In genomic region chr10:34479520-34480179, GRCh38 we compare ENCODE assay signal across 1 cellular context.
A peak's percentile ranks its signal among the peaks of the same experiment; 100 is the strongest.
TF ChIP-seq lines count a peak whose summit lies in the region.

No MANE protein-coding gene starts in this region.

TF ChIP-seq in HepG2, 621 proteins besides CTCF, POLR2A, EP300 and RAD21 (continued from another document):
- TF ChIP-seq AHDC1 (CRISPR knock-in tag; IDR thresholded peaks at IDR 0.05; ENCODE audit: borderline replicate concordance) (no peak), TP53 (CRISPR knock-in tag; conservative IDR thresholded peaks at IDR 0.05) (no peak), ZNF549 (CRISPR knock-in tag; IDR thresholded peaks at IDR 0.05) (no peak), E2F1 (CRISPR knock-in tag; IDR thresholded peaks at IDR 0.05) (no peak), KAT2B (IDR thresholded peaks at IDR 0.05; ENCODE audit: borderline replicate concordance, low read depth, low read length) (no peak), ZNF317 (CRISPR knock-in tag; IDR thresholded peaks at IDR 0.05) (peak; percentile 79), ZNF296 (CRISPR knock-in tag; conservative IDR thresholded peaks at IDR 0.05) (no peak), ZNF670 (CRISPR knock-in tag; IDR thresholded peaks at IDR 0.05; ENCODE audit: borderline replicate concordance) (no peak), PLRG1 (conservative IDR thresholded peaks at IDR 0.05) (no peak), HINFP (CRISPR knock-in tag; IDR thresholded peaks at IDR 0.05; ENCODE audit: low read depth) (no peak), TEAD3 (CRISPR knock-in tag; optimal IDR thresholded peaks at IDR 0.05; ENCODE audit: borderline replicate concordance) (no peak), MEF2D (CRISPR knock-in tag; IDR thresholded peaks at IDR 0.05) (no peak), ZBTB3 (CRISPR knock-in tag; IDR thresholded peaks at IDR 0.05; ENCODE audit: borderline replicate concordance, low read depth) (no peak), NFYB (CRISPR knock-in tag; IDR thresholded peaks at IDR 0.05) (no peak), NCOR1 (IDR thresholded peaks at IDR 0.05; ENCODE audit: borderline replicate concordance, low read length) (no peak; the same call in 1 of the 2 replicates), ZMYM3 (CRISPR knock-in tag; IDR thresholded peaks at IDR 0.05) (no peak), CBX1 (IDR thresholded peaks at IDR 0.05; ENCODE audit: low read depth) (no peak), YY1 (IDR thresholded peaks at IDR 0.05; ENCODE audit: insufficient read depth, insufficient replicate concordance, low read depth, low read length) (no peak), ETV6 (CRISPR knock-in tag; conservative IDR thresholded peaks at IDR 0.05) (no peak), ZNF672 (CRISPR knock-in tag; IDR thresholded peaks at IDR 0.05) (no peak)
TF ChIP-seq in HepG2: peak in this region for 52.
